8 cellular contexts compared by ENCODE assay signal in genomic region chr12:132143328-132144071, GRCh38. TPM values are rescaled to one million over a fixed set of nuclear protein-coding genes. Genes with fewer than 3 reads are reported as not detected.
A peak's percentile ranks its signal among the peaks of the same experiment; 100 is the strongest.
DNase-seq lines count a peak whose midpoint lies in the region; ATAC-seq and TF ChIP-seq lines count a peak whose summit lies in the region.

No MANE protein-coding gene starts in this region.

- DNase-seq in LNCaP clone FGC (ENCODE audit: low read depth): no peak
- no peak for DNase-seq in astrocyte of the spinal cord (ENCODE audit: low read depth, low spot score)
- peak in 1 of 2 donors; percentile 64 for DNase-seq in tibial artery
- no peak for DNase-seq in DMS79 treated with DMSO at 0.1 percent for 48 hours (lab: John Stamatoyannopoulos, UW)
- no peak for DNase-seq in hippocampal formation (lab: John Stamatoyannopoulos, UW)

- peak; percentile 17 for ATAC-seq in GM21717 (IDR thresholded peaks at IDR 0.05; ENCODE audit: unreplicated experiment)

- H3K36me3 ChIP-seq in liver (ENCODE audit: control insufficient read depth in 4 of 4, insufficient read depth in 3 of 4, low read depth in 1 of 4, low read length in 3 of 4) (peaks cover 7 to 32% (median 11%) of the 10 kb centered on the region in 4 donors), tibial artery (peaks cover 30 to 71% (median 48%) of the 10 kb centered on the region in 3 donors)

- H3K9me3 ChIP-seq in liver (ENCODE audit: control insufficient read depth in 4 of 4, low read length in 3 of 4): no peaks in the 10 kb centered on the region
- no peaks in the 10 kb centered on the region for H3K9me3 ChIP-seq in tibial artery

- H3K4me1 ChIP-seq in liver (ENCODE audit: control insufficient read depth in 4 of 4, insufficient read depth in 4 of 4, low read length in 3 of 4) (peaks cover 5 to 26% (median 21%) of the 10 kb centered on the region in 4 donors), tibial artery (peaks cover 0 to 30% (median 23%) of the 10 kb centered on the region in 4 donors)

- H3K27ac ChIP-seq in liver (ENCODE audit: low read depth in 1 of 2, low read length in 2 of 2): no peak overlapping the region
- peak overlapping the region; percentile 91 to 98 for H3K27ac ChIP-seq in tibial artery

- no peak for TF ChIP-seq RAD21 in liver (IDR thresholded peaks at IDR 0.05)

- no peak for TF ChIP-seq CTCF in LNCaP clone FGC (IDR thresholded peaks at IDR 0.05; ENCODE audit: control insufficient read depth, extremely low read depth, insufficient read depth)
- TF ChIP-seq CTCF in astrocyte of the spinal cord (IDR thresholded peaks at IDR 0.05; ENCODE audit: low read depth, low read length): no peak
- no peak for TF ChIP-seq CTCF in liver (IDR thresholded peaks at IDR 0.05; ENCODE audit: low read depth, low read length, missing input control)
- TF ChIP-seq CTCF in tibial artery (IDR thresholded peaks at IDR 0.05): no peak

- in situ Hi-C loops in astrocyte of the spinal cord (cut with HindIII; ENCODE audit: low sequenced_read_pairs): no loop called here

- intact Hi-C loops in tibial artery (cut with DNase I; ENCODE audit: low total_unique reads): no loop called here

- peak overlapping the region; percentile 91 for H3K4me3 ChIP-seq in GM08714 (ENCODE audit: low read length)
- peak overlapping the region; percentile 71 for H3K4me3 ChIP-seq in LNCaP clone FGC (ENCODE audit: low read depth, low read length)
- H3K4me3 ChIP-seq in astrocyte of the spinal cord (ENCODE audit: low read depth, low read length): peak overlapping the region; percentile 81
- H3K4me3 ChIP-seq in liver (ENCODE audit: low read depth in 1 of 3, low read length in 3 of 3): peak overlapping the region; percentile 85 to 95 (median 91)
- peak overlapping the region; percentile 86 to 98 for H3K4me3 ChIP-seq in tibial artery

- H3K27me3 ChIP-seq in liver (ENCODE audit: control insufficient read depth in 4 of 4, insufficient read depth in 4 of 4, low read length in 3 of 4) (no peaks in the 10 kb centered on the region), tibial artery (no peaks in the 10 kb centered on the region)

- H3K9ac ChIP-seq in liver (ENCODE audit: low read depth in 1 of 2, low read length in 2 of 2): peak overlapping the region; percentile 10 to 26

- WGBS in liver: 1% methylated on average over 82 of the region's 82 CpGs

TF ChIP-seq in liver, 16 proteins besides CTCF, POLR2A, EP300 and RAD21:
- TF ChIP-seq ATF3 (IDR thresholded peaks at IDR 0.05) (no peak), RXRA (IDR thresholded peaks at IDR 0.05) (no peak), EGR1 (IDR thresholded peaks at IDR 0.05; ENCODE audit: low read depth in 2 of 2) (no peak), NR2F2 (IDR thresholded peaks at IDR 0.05) (no peak), MAX (IDR thresholded peaks at IDR 0.05) (no peak), REST (IDR thresholded peaks at IDR 0.05) (no peak), HNF4G (IDR thresholded peaks at IDR 0.05) (no peak), SP1 (IDR thresholded peaks at IDR 0.05) (no peak), ZBTB33 (IDR thresholded peaks at IDR 0.05) (no peak), FOXA2 (IDR thresholded peaks at IDR 0.05) (no peak), TAF1 (conservative IDR thresholded peaks at IDR 0.05) (no peak), GABPA (IDR thresholded peaks at IDR 0.05 in 1 of 2, conservative IDR thresholded peaks at IDR 0.05 in 1 of 2) (no peak), FOXA1 (IDR thresholded peaks at IDR 0.05) (no peak), YY1 (IDR thresholded peaks at IDR 0.05) (no peak), HNF4A (conservative IDR thresholded peaks at IDR 0.05) (no peak), JUND (IDR thresholded peaks at IDR 0.05) (no peak)
TF ChIP-seq in liver: peak in this region for 0.

RNA-seq across cellular contexts. Expression of gene DDX51, which starts 0.6 kb away (rescaled TPM):
- total RNA-seq in liver: 1 to 10 TPM; 4.2 to 7.5 TPM
- 1 to 10 TPM; 2.5 to 6.7 TPM for polyA plus RNA-seq in liver

RNA-seq across cellular contexts. Expression of gene NOC4L, which starts 0.8 kb away (rescaled TPM):
- total RNA-seq in liver: 1 to 10 TPM; 6.4 to 7.8 TPM
- 10 to 100 TPM in 1 of 2 donors, 1 to 10 TPM in 1; 9.0 to 11.6 TPM for polyA plus RNA-seq in liver

Comparison
In these comparisons a context has a peak if more than half of its experiments do, and no peak if none do; other contexts are left out.
1. H3K27ac ChIP-seq: peak in tibial artery (2 of 2); none in liver (0 of 2).
2. Peak in every context shown above with its lines, with median percentiles within 50 percentile points of each other: H3K4me3 ChIP-seq.